18 cellular contexts compared by ENCODE assay signal in genomic region chr14:25069889-25070288, GRCh38.
"Had no signal": no experiment of that assay in that cellular context is flagged by ENCODE, and none has a peak within 500 bp of the region (broad histone marks: within the 10 kb centered on the region; RNA-seq: fewer than 3 reads in every experiment).

No MANE protein-coding gene starts in this region.

- DNase-seq: dorsolateral prefrontal cortex; effector CD4-positive, alpha-beta T cell; kidney; left lung; mesendoderm; midbrain; natural killer cell; stimulated activated CD4-positive, alpha-beta T cell treated with anti-CD3 and anti-CD28 coated beads, Interleukin-2, amount 100 ng/mL, for 24 hours; stimulated activated CD4-positive, alpha-beta T cell treated with anti-CD3 and anti-CD28 coated beads, Interleukin-4, amount 100 ng/mL, for 24 hours; stimulated activated naive CD4-positive, alpha-beta T cell treated with Interleukin-2 at 50 U/mL for 16 hours; stomach; thyroid gland had no signal

- H3K4me1 ChIP-seq: left lung, neural progenitor cell, parathyroid adenoma, stomach had no signal

- H2AFZ ChIP-seq: neural progenitor cell, parathyroid adenoma had no signal

- H3K4me3 ChIP-seq: dorsolateral prefrontal cortex, left lung, neural progenitor cell, stomach, thyroid gland had no signal

- H3K9ac ChIP-seq: neural progenitor cell, parathyroid adenoma had no signal

- ATAC-seq: left lung; natural killer cell; sciatic nerve; stimulated activated effector memory CD8-positive, alpha-beta T cell treated with anti-CD3 and anti-CD28 coated beads, Interleukin-12 subunit alpha, Interleukin-12 subunit beta, amount 100 ng/mL, for 72 hours had no signal

- H3K4me2 ChIP-seq: neural progenitor cell had no signal

- H3K36me3 ChIP-seq: left lung, neural progenitor cell, stomach, thyroid gland had no signal

- H3K9me3 ChIP-seq: left lung, stomach, thyroid gland had no signal

- H3K27me3 ChIP-seq: dorsolateral prefrontal cortex, left lung, neural progenitor cell, stomach, thyroid gland had no signal

- H3K79me2 ChIP-seq: parathyroid adenoma had no signal

- H3K27ac ChIP-seq: dorsolateral prefrontal cortex, left lung, neural progenitor cell, parathyroid adenoma, stomach, thyroid gland had no signal

- FAIRE-seq: colon, frontal cortex, kidney had no signal
